ENCODE assay signal across 1 cellular context in the genomic region with DNA sequence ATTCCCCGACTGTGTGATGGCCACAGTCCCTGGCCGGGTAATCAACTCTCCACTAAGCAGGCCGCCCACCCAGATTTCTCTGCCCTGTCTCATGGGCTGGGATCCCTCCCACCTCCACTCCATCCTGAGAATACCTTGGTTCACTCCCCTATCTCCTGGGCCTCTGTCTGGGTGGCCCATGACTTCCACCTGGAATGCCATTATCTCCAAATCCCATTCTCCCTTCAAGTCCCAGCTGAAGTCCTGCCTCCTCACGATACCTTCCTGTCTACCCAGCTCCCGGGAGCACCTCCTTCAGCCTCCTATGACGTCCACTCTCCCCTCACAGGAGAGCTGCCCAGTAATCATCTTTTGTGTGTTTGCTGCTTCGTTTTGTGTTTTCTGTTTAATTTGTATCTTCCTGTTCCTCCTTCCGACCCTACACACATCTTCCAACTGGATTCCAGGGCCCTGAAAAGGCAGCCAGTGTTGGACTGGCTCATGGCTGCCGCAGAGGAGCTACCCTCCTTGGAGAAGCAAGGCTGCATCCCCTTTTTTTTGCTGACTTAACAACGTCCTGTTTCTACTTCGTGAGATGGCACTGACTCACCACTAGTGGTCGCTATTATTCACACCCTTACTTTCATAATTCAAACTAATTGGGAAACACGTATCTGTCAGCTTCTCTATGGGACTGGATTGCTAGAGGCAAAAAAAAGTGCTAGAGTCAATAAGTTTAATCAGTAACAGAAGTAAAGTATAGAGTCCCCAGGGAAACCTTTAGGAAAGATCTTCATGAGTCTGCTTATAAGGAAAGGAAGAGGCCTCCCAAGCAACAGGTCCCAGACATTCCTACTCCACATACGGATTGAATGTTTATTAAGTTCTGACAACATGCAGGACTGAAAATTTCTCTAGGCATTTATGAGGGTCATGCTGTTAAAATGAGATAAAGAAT.
TF ChIP-seq lines count a peak whose summit lies in the region.

No MANE protein-coding gene starts in this region.

TF ChIP-seq in GM23338, 12 proteins besides CTCF, POLR2A, EP300 and RAD21 (continued from another document):
- TF ChIP-seq ZNF462 (CRISPR knock-in tag; IDR thresholded peaks at IDR 0.05) (no peak), ZNF331 (CRISPR knock-in tag; IDR thresholded peaks at IDR 0.05; ENCODE audit: low read depth) (no peak), NANOG (IDR thresholded peaks at IDR 0.05; ENCODE audit: borderline replicate concordance) (no peak), CREB1 (CRISPR knock-in tag; IDR thresholded peaks at IDR 0.05; ENCODE audit: low read depth) (no peak), EZH2 (IDR thresholded peaks at IDR 0.05; ENCODE audit: low read depth, unreplicated experiment) (no peak), JUNB (IDR thresholded peaks at IDR 0.05; ENCODE audit: unreplicated experiment) (no peak), POLR2AphosphoS5 (IDR thresholded peaks at IDR 0.05; ENCODE audit: low read depth) (no peak), ETS1 (IDR thresholded peaks at IDR 0.05) (no peak), ZNF114 (CRISPR knock-in tag; IDR thresholded peaks at IDR 0.05) (no peak), EZH2phosphoT487 (IDR thresholded peaks at IDR 0.05; ENCODE audit: unreplicated experiment) (no peak)
- TF ChIP-seq, protein P1, sequence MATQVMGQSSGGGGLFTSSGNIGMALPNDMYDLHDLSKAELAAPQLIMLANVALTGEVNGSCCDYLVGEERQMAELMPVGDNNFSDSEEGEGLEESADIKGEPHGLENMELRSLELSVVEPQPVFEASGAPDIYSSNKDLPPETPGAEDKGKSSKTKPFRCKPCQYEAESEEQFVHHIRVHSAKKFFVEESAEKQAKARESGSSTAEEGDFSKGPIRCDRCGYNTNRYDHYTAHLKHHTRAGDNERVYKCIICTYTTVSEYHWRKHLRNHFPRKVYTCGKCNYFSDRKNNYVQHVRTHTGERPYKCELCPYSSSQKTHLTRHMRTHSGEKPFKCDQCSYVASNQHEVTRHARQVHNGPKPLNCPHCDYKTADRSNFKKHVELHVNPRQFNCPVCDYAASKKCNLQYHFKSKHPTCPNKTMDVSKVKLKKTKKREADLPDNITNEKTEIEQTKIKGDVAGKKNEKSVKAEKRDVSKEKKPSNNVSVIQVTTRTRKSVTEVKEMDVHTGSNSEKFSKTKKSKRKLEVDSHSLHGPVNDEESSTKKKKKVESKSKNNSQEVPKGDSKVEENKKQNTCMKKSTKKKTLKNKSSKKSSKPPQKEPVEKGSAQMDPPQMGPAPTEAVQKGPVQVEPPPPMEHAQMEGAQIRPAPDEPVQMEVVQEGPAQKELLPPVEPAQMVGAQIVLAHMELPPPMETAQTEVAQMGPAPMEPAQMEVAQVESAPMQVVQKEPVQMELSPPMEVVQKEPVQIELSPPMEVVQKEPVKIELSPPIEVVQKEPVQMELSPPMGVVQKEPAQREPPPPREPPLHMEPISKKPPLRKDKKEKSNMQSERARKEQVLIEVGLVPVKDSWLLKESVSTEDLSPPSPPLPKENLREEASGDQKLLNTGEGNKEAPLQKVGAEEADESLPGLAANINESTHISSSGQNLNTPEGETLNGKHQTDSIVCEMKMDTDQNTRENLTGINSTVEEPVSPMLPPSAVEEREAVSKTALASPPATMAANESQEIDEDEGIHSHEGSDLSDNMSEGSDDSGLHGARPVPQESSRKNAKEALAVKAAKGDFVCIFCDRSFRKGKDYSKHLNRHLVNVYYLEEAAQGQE (IDR thresholded peaks at IDR 0.05; ENCODE audit: unreplicated experiment), result no peak
TF ChIP-seq in GM23338: peak in this region for 0.
